In genomic region chr4:17956245-17956644, GRCh38 we compare ENCODE assay signal across 36 cellular contexts.
"Had no signal": no experiment of that assay in that cellular context is flagged by ENCODE, and none has a peak within 500 bp of the region (broad histone marks: within the 10 kb centered on the region; RNA-seq: fewer than 3 reads in every experiment).

No MANE protein-coding gene starts in this region.

- DNase-seq: Karpas-422, Kasumi-1, MG63, MM.1S, MV-4-11, NCI-H1048, NCI-H1092, NCI-H1092 treated with DMSO at 0.1 percent for 48 hours, NCI-H1105, NCI-H1105 treated with DMSO at 0.1 percent for 48 hours, NCI-H1417, NCI-H1417 treated with DMSO at 0.1 percent for 48 hours, NCI-H1436, NCI-H1436 treated with DMSO at 0.1 percent for 48 hours, NCI-H146, NCI-H1694, NCI-H1694 treated with DMSO at 0.1 percent for 48 hours, NCI-H187, NCI-H187 treated with DMSO at 0.1 percent for 48 hours, NCI-H1930, NCI-H2029, NCI-H2029 treated with DMSO at 0.1 percent for 48 hours, NCI-H2081, NCI-H2081 treated with DMSO at 0.1 percent for 48 hours, NCI-H2107, NCI-H2171, NCI-H2171 treated with DMSO at 0.1 percent for 48 hours, NCI-H2227 treated with DMSO at 0.1 percent for 48 hours, NCI-H226, NCI-H345, NCI-H446, NCI-H446 treated with DMSO at 0.1 percent for 48 hours, NCI-H510A, NCI-H510A treated with DMSO at 0.1 percent for 48 hours, NCI-H524 had no signal

- H3K27me3 ChIP-seq: MG63 had no signal

- H3K9me3 ChIP-seq: MG63 had no signal

- H3K4me2 ChIP-seq: KMS-11 had no signal

- H3K9ac ChIP-seq: KMS-11 had no signal

- H3K27ac ChIP-seq: KMS-11 had no signal

- H3K4me3 ChIP-seq: MG63 had no signal
